Comparison of ENCODE assay signal across 7 cellular contexts in the genomic region with DNA sequence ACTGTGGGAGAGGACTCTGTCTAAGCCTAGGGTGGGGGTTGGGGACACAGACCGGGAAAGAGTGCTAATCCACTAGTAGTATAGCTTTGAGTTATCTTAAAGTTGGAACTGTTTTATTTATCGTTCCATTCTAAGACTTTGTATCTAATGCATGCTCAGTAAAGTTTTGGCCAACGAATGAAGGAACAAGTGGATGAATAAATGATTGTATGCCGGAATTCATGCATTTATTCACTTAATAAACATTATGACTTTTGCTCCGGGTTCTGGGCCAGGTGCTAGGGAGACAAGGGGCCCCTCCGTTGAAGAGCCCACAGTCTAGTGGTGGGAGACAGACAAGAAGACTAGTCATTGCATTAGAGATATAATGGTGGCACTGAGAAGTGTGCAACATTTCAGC. TPM values are rescaled to one million over a fixed set of nuclear protein-coding genes. Genes with fewer than 3 reads are reported as not detected.
A peak's percentile ranks its signal among the peaks of the same experiment; 100 is the strongest.
DNase-seq lines count a peak whose midpoint lies in the region; ATAC-seq and TF ChIP-seq lines count a peak whose summit lies in the region.

No MANE protein-coding gene starts in this region.

- no peak for DNase-seq in HL-60 (ENCODE audit: low read depth in 1 of 2, low spot score in 1 of 2)
- no peak for DNase-seq in activated CD8-positive, alpha-beta T cell treated with anti-CD3 and anti-CD28 coated beads, Interleukin-2, amount 10 ng/mL, durations not matched to agents 7 days and 5 days
- DNase-seq in DMS79 treated with DMSO at 0.1 percent for 48 hours (lab: John Stamatoyannopoulos, UW) = no peak
- no peak for DNase-seq in SK-N-DZ (ENCODE audit: low spot score)

- CTCF ChIA-PET in activated CD8-positive, alpha-beta T cell treated with anti-CD3 and anti-CD28 coated beads, Interleukin-2, amount 10 ng/mL, durations not matched to agents 7 days and 5 days (lab: Charles Lee) = interaction anchor here (0.7 to 2.6 kb wide), 10 partner anchors 10 to 502 kb away, joined by 3 to 16 read pairs (median 4); no protein-coding TSS in a partner anchor

- peak overlapping the region; percentile 99 for H3K27ac Mint-ChIP-seq in activated CD8-positive, alpha-beta T cell treated with anti-CD3 and anti-CD28 coated beads, Interleukin-2, amount 10 ng/mL, durations not matched to agents 7 days and 5 days
- H3K27ac Mint-ChIP-seq in stimulated activated memory B cell treated with anti-CD40 and anti-IgM and Interleukin-4, amounts not matched to agents 10 μg/mL and 1 μg/mL and 100 μg/mL, for 72 hours = peak overlapping the region; percentile 99

- ATAC-seq in activated CD8-positive, alpha-beta T cell treated with anti-CD3 and anti-CD28 coated beads, Interleukin-2, amount 10 ng/mL, durations not matched to agents 7 days and 5 days = no peak
- no peak for ATAC-seq in stimulated activated memory B cell treated with anti-CD40 and anti-IgM and Interleukin-4, amounts not matched to agents 10 μg/mL and 1 μg/mL and 100 μg/mL, for 72 hours
- no peak for ATAC-seq in HG02798 (IDR thresholded peaks at IDR 0.05; ENCODE audit: poor library complexity, unreplicated experiment)

- no peaks in the 10 kb centered on the region for H3K36me3 ChIP-seq in iPS-18a (ENCODE audit: control insufficient read depth, low read depth, low read length)

- H3K27me3 ChIP-seq in HL-60 (ENCODE audit: insufficient read depth, poor library complexity, severe bottlenecking) = no peaks in the 10 kb centered on the region
- no peaks in the 10 kb centered on the region for H3K27me3 ChIP-seq in iPS-18a (ENCODE audit: control insufficient read depth, insufficient read depth, low read length)

- peaks cover 19% of the 10 kb centered on the region for H3K36me3 Mint-ChIP-seq in activated CD8-positive, alpha-beta T cell treated with anti-CD3 and anti-CD28 coated beads, Interleukin-2, amount 10 ng/mL, durations not matched to agents 7 days and 5 days (ENCODE audit: low read depth)
- peaks cover 13% of the 10 kb centered on the region for H3K36me3 Mint-ChIP-seq in stimulated activated memory B cell treated with anti-CD40 and anti-IgM and Interleukin-4, amounts not matched to agents 10 μg/mL and 1 μg/mL and 100 μg/mL, for 72 hours

- peak overlapping the region; percentile 99 for H3K27ac ChIP-seq in HL-60 (replicated peaks)
- no peak overlapping the region for H3K27ac ChIP-seq in iPS-18a (ENCODE audit: low read length)

- H3K9me3 Mint-ChIP-seq in activated CD8-positive, alpha-beta T cell treated with anti-CD3 and anti-CD28 coated beads, Interleukin-2, amount 10 ng/mL, durations not matched to agents 7 days and 5 days (ENCODE audit: insufficient read depth) = no peaks in the 10 kb centered on the region
- H3K9me3 Mint-ChIP-seq in stimulated activated memory B cell treated with anti-CD40 and anti-IgM and Interleukin-4, amounts not matched to agents 10 μg/mL and 1 μg/mL and 100 μg/mL, for 72 hours = no peaks in the 10 kb centered on the region

- H3K27me3 Mint-ChIP-seq in activated CD8-positive, alpha-beta T cell treated with anti-CD3 and anti-CD28 coated beads, Interleukin-2, amount 10 ng/mL, durations not matched to agents 7 days and 5 days (ENCODE audit: low read depth) = no peaks in the 10 kb centered on the region
- no peaks in the 10 kb centered on the region for H3K27me3 Mint-ChIP-seq in stimulated activated memory B cell treated with anti-CD40 and anti-IgM and Interleukin-4, amounts not matched to agents 10 μg/mL and 1 μg/mL and 100 μg/mL, for 72 hours

- H3K4me3 Mint-ChIP-seq in activated CD8-positive, alpha-beta T cell treated with anti-CD3 and anti-CD28 coated beads, Interleukin-2, amount 10 ng/mL, durations not matched to agents 7 days and 5 days = peak overlapping the region; percentile 91
- H3K4me3 Mint-ChIP-seq in stimulated activated memory B cell treated with anti-CD40 and anti-IgM and Interleukin-4, amounts not matched to agents 10 μg/mL and 1 μg/mL and 100 μg/mL, for 72 hours = peak overlapping the region; percentile 94

- H3K4me1 Mint-ChIP-seq in activated CD8-positive, alpha-beta T cell treated with anti-CD3 and anti-CD28 coated beads, Interleukin-2, amount 10 ng/mL, durations not matched to agents 7 days and 5 days (ENCODE audit: low read depth) = peaks cover 44% of the 10 kb centered on the region
- peaks cover 51% of the 10 kb centered on the region for H3K4me1 Mint-ChIP-seq in stimulated activated memory B cell treated with anti-CD40 and anti-IgM and Interleukin-4, amounts not matched to agents 10 μg/mL and 1 μg/mL and 100 μg/mL, for 72 hours

- no peaks in the 10 kb centered on the region for H3K9me3 ChIP-seq in iPS-18a (ENCODE audit: control insufficient read depth, low read depth, low read length)

- H3K4me1 ChIP-seq in iPS-18a (ENCODE audit: control insufficient read depth, low read depth, low read length) = peaks cover 9% of the 10 kb centered on the region

- POLR2A ChIA-PET in activated CD8-positive, alpha-beta T cell treated with anti-CD3 and anti-CD28 coated beads, Interleukin-2, amount 10 ng/mL, durations not matched to agents 7 days and 5 days (lab: Charles Lee) = interaction anchor here (0.8 to 2.4 kb wide), 2 partner anchors 183 to 430 kb away, joined by 3 to 16 read pairs; partner anchors contain the start of gene ANAPC15

- H3K9ac ChIP-seq in iPS-18a (ENCODE audit: low read length) = peak overlapping the region; percentile 97

- H3K4me3 ChIP-seq in HL-60 (replicated peaks; ENCODE audit: insufficient read depth, low read length) (peak overlapping the region; percentile 99), iPS-18a (ENCODE audit: low read length) (peak overlapping the region; percentile 93)

- no peak for TF ChIP-seq CTCF in HL-60 (IDR thresholded peaks at IDR 0.05; ENCODE audit: insufficient read depth, low read length)

RNA-seq across cellular contexts. Expression of gene RNF121, which starts 0.6 kb away (rescaled TPM):
- 10 to 100 TPM; 24.8 to 29.9 TPM for total RNA-seq in activated CD8-positive, alpha-beta T cell treated with anti-CD3 and anti-CD28 coated beads, Interleukin-2, amount 10 ng/mL, durations not matched to agents 7 days and 5 days
- 19.7 and 22.4 TPM in 2 replicates for polyA plus RNA-seq in SK-N-DZ (2014; cell fraction: cytosol; rRNA removed)
- 29.1 and 39.8 TPM in 2 replicates for polyA plus RNA-seq in SK-N-DZ (2014; cell fraction: nucleus; rRNA removed)

RNA-seq across cellular contexts. Expression of gene XNDC1N, which starts 1.1 kb away (rescaled TPM):
- total RNA-seq in activated CD8-positive, alpha-beta T cell treated with anti-CD3 and anti-CD28 coated beads, Interleukin-2, amount 10 ng/mL, durations not matched to agents 7 days and 5 days = 10 to 100 TPM; 19.1 to 21.2 TPM
- 11.0 and 12.8 TPM in 2 replicates for polyA plus RNA-seq in SK-N-DZ (2014; cell fraction: cytosol; rRNA removed)
- polyA plus RNA-seq in SK-N-DZ (2014; cell fraction: nucleus; rRNA removed) = 6.1 and 12.4 TPM in 2 replicates

RNA-seq across cellular contexts. Expression of gene DEFB131B, which starts 51.2 kb away (rescaled TPM):
- not detected for total RNA-seq in activated CD8-positive, alpha-beta T cell treated with anti-CD3 and anti-CD28 coated beads, Interleukin-2, amount 10 ng/mL, durations not matched to agents 7 days and 5 days
- not detected in 2 replicates for polyA plus RNA-seq in SK-N-DZ (2014; cell fraction: cytosol; rRNA removed)
- not detected in 2 replicates for polyA plus RNA-seq in SK-N-DZ (2014; cell fraction: nucleus; rRNA removed)
